ENCODE assay signal across 8 cellular contexts in the genomic region with DNA sequence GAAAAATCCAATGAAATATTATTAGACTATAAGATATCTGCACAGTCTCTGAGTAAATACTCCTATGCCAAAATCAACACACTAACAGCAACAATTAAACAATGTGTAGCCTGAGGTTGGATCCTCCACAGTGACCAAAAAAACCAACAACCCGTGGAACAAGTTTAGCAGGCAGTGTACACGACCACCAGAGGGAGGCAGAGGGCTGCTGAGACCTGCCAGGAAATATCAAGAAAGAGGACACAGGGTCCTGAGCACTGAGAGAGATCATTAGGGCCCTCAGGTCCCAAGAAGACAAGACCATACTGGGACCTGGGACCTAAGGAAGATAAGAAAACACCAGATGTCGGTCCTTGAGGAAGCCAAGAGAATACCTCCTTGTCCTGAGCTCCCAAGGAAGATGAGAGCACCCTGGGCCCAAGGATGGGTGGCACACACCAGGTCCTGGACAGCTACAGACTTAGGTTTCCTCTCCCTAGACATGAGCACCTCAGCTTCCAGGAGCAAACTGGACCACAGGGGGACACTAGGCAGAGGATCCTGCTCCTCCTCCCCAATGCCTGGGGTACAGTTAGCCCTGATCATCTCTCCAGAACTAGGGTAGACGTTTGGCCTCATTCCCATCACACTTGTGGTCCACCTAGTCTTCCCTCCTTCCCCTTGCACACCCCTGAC. TPM values are rescaled to one million over a fixed set of nuclear protein-coding genes. Genes with fewer than 3 reads are reported as not detected.
DNase-seq lines count a peak whose midpoint lies in the region; TF ChIP-seq lines count a peak whose summit lies in the region.

No MANE protein-coding gene starts in this region.

- no peaks in the 10 kb centered on the region for H3K27me3 ChIP-seq in HL-60 (ENCODE audit: insufficient read depth, poor library complexity, severe bottlenecking)

- H3K4me3 ChIP-seq in HL-60 (replicated peaks; ENCODE audit: insufficient read depth, low read length) (peak overlapping the region; percentile 47), iPS-11a (ENCODE audit: low read depth, low read length) (peak overlapping the region; percentile 30)

- peaks cover 80% of the 10 kb centered on the region for H3K36me3 Mint-ChIP-seq in activated naive CD8-positive, alpha-beta T cell treated with anti-CD3 and anti-CD28 coated beads for 36 hours

- TF ChIP-seq CTCF in HL-60 (IDR thresholded peaks at IDR 0.05; ENCODE audit: insufficient read depth, low read length): peak; percentile 78

- H3K27me3 Mint-ChIP-seq in activated naive CD8-positive, alpha-beta T cell treated with anti-CD3 and anti-CD28 coated beads for 36 hours: no peaks in the 10 kb centered on the region

- peak overlapping the region; percentile 85 for H3K4me3 Mint-ChIP-seq in activated naive CD8-positive, alpha-beta T cell treated with anti-CD3 and anti-CD28 coated beads for 36 hours

- DNase-seq in CD1c-positive myeloid dendritic cell (ENCODE audit: extremely low spot score) (peak; percentile 47), HL-60 (ENCODE audit: low read depth in 1 of 2, low spot score in 1 of 2) (peak; percentile 54 to 86), SK-N-DZ (ENCODE audit: low spot score) (peak; percentile 52), mesenteric fat pad (ENCODE audit: low spot score) (no peak), GM19240 (ENCODE audit: insufficient read length, low spot score) (no peak)
- peak; percentile 71 for DNase-seq in activated naive CD8-positive, alpha-beta T cell treated with anti-CD3 and anti-CD28 coated beads for 36 hours
- peak; percentile 40 to 58 (median 49) for DNase-seq in stimulated activated CD4-positive, alpha-beta T cell treated with anti-CD3 and anti-CD28 coated beads, Interleukin-12 subunit alpha, Interleukin-12 subunit beta, amount 100 ng/mL, for 48 hours (ENCODE audit: low read depth in 2 of 3, low spot score in 1 of 3)

- H3K27ac Mint-ChIP-seq in activated naive CD8-positive, alpha-beta T cell treated with anti-CD3 and anti-CD28 coated beads for 36 hours: peak overlapping the region; percentile 99

- peak overlapping the region; percentile 99 for H3K27ac ChIP-seq in HL-60 (replicated peaks)

- H3K4me1 Mint-ChIP-seq in activated naive CD8-positive, alpha-beta T cell treated with anti-CD3 and anti-CD28 coated beads for 36 hours: peaks cover 10% of the 10 kb centered on the region

- H3K9me3 Mint-ChIP-seq in activated naive CD8-positive, alpha-beta T cell treated with anti-CD3 and anti-CD28 coated beads for 36 hours: peaks cover 45% of the 10 kb centered on the region

RNA-seq across cellular contexts. Expression of a gene that starts 0.8 kb away (rescaled TPM):
- 17.6 and 20.7 TPM in 2 replicates for polyA plus RNA-seq in SK-N-DZ (2014; cell fraction: cytosol; rRNA removed)
- polyA plus RNA-seq in SK-N-DZ (2014; cell fraction: nucleus; rRNA removed): 24.4 and 53.5 TPM in 2 replicates
- total RNA-seq in activated naive CD8-positive, alpha-beta T cell treated with anti-CD3 and anti-CD28 coated beads for 36 hours: 10 to 100 TPM; 27.0 to 30.5 TPM
- total RNA-seq in mesenteric fat pad: 20.5 TPM

RNA-seq across cellular contexts. Expression of a gene that starts 31.4 kb away (rescaled TPM):
- 4.8 and 8.6 TPM in 2 replicates for polyA plus RNA-seq in SK-N-DZ (2014; cell fraction: cytosol; rRNA removed)
- polyA plus RNA-seq in SK-N-DZ (2014; cell fraction: nucleus; rRNA removed): 1.6 and 3.4 TPM in 2 replicates
- total RNA-seq in activated naive CD8-positive, alpha-beta T cell treated with anti-CD3 and anti-CD28 coated beads for 36 hours: 1 to 10 TPM; 6.8 to 8.1 TPM
- total RNA-seq in mesenteric fat pad: 8.3 TPM

RNA-seq across cellular contexts. Expression of a gene that starts 46.7 kb away (rescaled TPM):
- polyA plus RNA-seq in SK-N-DZ (2014; cell fraction: cytosol; rRNA removed): 34.2 and 35.6 TPM in 2 replicates
- polyA plus RNA-seq in SK-N-DZ (2014; cell fraction: nucleus; rRNA removed): 45.4 and 53.2 TPM in 2 replicates
- 10 to 100 TPM; 46.0 to 51.6 TPM for total RNA-seq in activated naive CD8-positive, alpha-beta T cell treated with anti-CD3 and anti-CD28 coated beads for 36 hours
- 25.2 TPM for total RNA-seq in mesenteric fat pad

Comparison
In these comparisons a context has a peak if more than half of its experiments do, and no peak if none do; other contexts are left out.
1. DNase-seq: peak in CD1c-positive myeloid dendritic cell (single experiment), HL-60 (2 of 2), SK-N-DZ (single experiment), activated naive CD8-positive, alpha-beta T cell treated with anti-CD3 and anti-CD28 coated beads for 36 hours (single experiment) and stimulated activated CD4-positive, alpha-beta T cell treated with anti-CD3 and anti-CD28 coated beads, Interleukin-12 subunit alpha, Interleukin-12 subunit beta, amount 100 ng/mL, for 48 hours (3 of 3); none in mesenteric fat pad (single experiment) and GM19240 (single experiment).